In genomic region chr1:1358433-1359201, GRCh38 we compare ENCODE assay signal across 8 cellular contexts. TPM values are rescaled to one million over a fixed set of nuclear protein-coding genes. Genes with fewer than 3 reads are reported as not detected.
A peak's percentile ranks its signal among the peaks of the same experiment; 100 is the strongest.
DNase-seq lines count a peak whose midpoint lies in the region; ATAC-seq, FAIRE-seq and TF ChIP-seq lines count a peak whose summit lies in the region.

A gene with protein sequence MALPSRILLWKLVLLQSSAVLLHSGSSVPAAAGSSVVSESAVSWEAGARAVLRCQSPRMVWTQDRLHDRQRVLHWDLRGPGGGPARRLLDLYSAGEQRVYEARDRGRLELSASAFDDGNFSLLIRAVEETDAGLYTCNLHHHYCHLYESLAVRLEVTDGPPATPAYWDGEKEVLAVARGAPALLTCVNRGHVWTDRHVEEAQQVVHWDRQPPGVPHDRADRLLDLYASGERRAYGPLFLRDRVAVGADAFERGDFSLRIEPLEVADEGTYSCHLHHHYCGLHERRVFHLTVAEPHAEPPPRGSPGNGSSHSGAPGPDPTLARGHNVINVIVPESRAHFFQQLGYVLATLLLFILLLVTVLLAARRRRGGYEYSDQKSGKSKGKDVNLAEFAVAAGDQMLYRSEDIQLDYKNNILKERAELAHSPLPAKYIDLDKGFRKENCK (minus strand): TSS chr1:1358555. CDS start chr1:1358504, 51 bp downstream.

- no peaks in the 10 kb centered on the region for H3K36me3 Mint-ChIP-seq in activated CD8-positive, alpha-beta memory T cell treated with anti-CD3 and anti-CD28 coated beads, Interleukin-2, amount 10 ng/mL, durations not matched to agents 7 days and 5 days
- no peaks in the 10 kb centered on the region for H3K36me3 Mint-ChIP-seq in endodermal cell (ENCODE audit: low read depth)

- FAIRE-seq in H54 (lab: Jason Lieb, UNC), result no peak

- peaks cover 11% of the 10 kb centered on the region for H3K4me1 Mint-ChIP-seq in activated CD8-positive, alpha-beta memory T cell treated with anti-CD3 and anti-CD28 coated beads, Interleukin-2, amount 10 ng/mL, durations not matched to agents 7 days and 5 days
- peaks cover 20% of the 10 kb centered on the region for H3K4me1 Mint-ChIP-seq in endodermal cell

- H3K4me1 ChIP-seq in endodermal cell (ENCODE audit: control insufficient read depth, insufficient read depth, low read length), result peaks cover 3% of the 10 kb centered on the region
- peaks cover 10% of the 10 kb centered on the region for H3K4me1 ChIP-seq in mucosa of descending colon (ENCODE audit: low read depth)
- H3K4me1 ChIP-seq in urinary bladder (ENCODE audit: insufficient read depth), result peaks cover 2% of the 10 kb centered on the region

- TF ChIP-seq POLR2A in H54 (IDR thresholded peaks at IDR 0.05; ENCODE audit: low read depth, low read length), result no peak

- intact Hi-C loops in mucosa of descending colon (cut with DNase I, micrococcal nuclease), result no loop called here

- H3K4me3 ChIP-seq in endodermal cell (ENCODE audit: low read length) (peak within 1 kb of the TSS; percentile 81), mucosa of descending colon (no peak within 1 kb of the TSS), urinary bladder (ENCODE audit: low read depth, low read length) (peak within 1 kb of the TSS; percentile 67)

- DNase-seq in activated CD8-positive, alpha-beta memory T cell treated with anti-CD3 and anti-CD28 coated beads, Interleukin-2, amount 10 ng/mL, durations not matched to agents 7 days and 5 days, result no peak
- no peak for DNase-seq in activated CD8-positive, alpha-beta memory T cell treated with anti-CD3 and anti-CD28 coated beads for 24 hours
- peak; percentile 79 for DNase-seq in endodermal cell
- peak; percentile 61 to 73 (median 70) for DNase-seq in mucosa of descending colon
- DNase-seq in H54 (ENCODE audit: insufficient read length, low spot score), result no peak
- no peak for DNase-seq in NCI-H2171 treated with DMSO at 0.1 percent for 48 hours (lab: John Stamatoyannopoulos, UW)

- H3K36me3 ChIP-seq in endodermal cell (ENCODE audit: control insufficient read depth, insufficient read depth, low read length), result no peaks in the 10 kb centered on the region
- no peaks in the 10 kb centered on the region for H3K36me3 ChIP-seq in mucosa of descending colon (ENCODE audit: low read depth)
- H3K36me3 ChIP-seq in urinary bladder (ENCODE audit: insufficient read depth), result no peaks in the 10 kb centered on the region

- peak within 1 kb of the TSS; percentile 91 for H3K9ac ChIP-seq in endodermal cell (ENCODE audit: extremely low read depth, low read length, poor library complexity, severe bottlenecking)

- H3K27ac Mint-ChIP-seq in activated CD8-positive, alpha-beta memory T cell treated with anti-CD3 and anti-CD28 coated beads, Interleukin-2, amount 10 ng/mL, durations not matched to agents 7 days and 5 days, result peak within 1 kb of the TSS; percentile 26
- H3K27ac Mint-ChIP-seq in endodermal cell, result peak within 1 kb of the TSS; percentile 88

- peaks cover 8% of the 10 kb centered on the region for H3K27me3 Mint-ChIP-seq in activated CD8-positive, alpha-beta memory T cell treated with anti-CD3 and anti-CD28 coated beads, Interleukin-2, amount 10 ng/mL, durations not matched to agents 7 days and 5 days
- peaks cover 14% of the 10 kb centered on the region for H3K27me3 Mint-ChIP-seq in endodermal cell (ENCODE audit: insufficient read depth)

- H3K9me3 Mint-ChIP-seq in activated CD8-positive, alpha-beta memory T cell treated with anti-CD3 and anti-CD28 coated beads, Interleukin-2, amount 10 ng/mL, durations not matched to agents 7 days and 5 days (ENCODE audit: low read depth), result no peaks in the 10 kb centered on the region
- no peaks in the 10 kb centered on the region for H3K9me3 Mint-ChIP-seq in endodermal cell

- H3K27ac ChIP-seq in endodermal cell (ENCODE audit: low read depth, low read length) (peak within 1 kb of the TSS; percentile 94), urinary bladder (ENCODE audit: low read depth) (peak within 1 kb of the TSS; percentile 88)

- H3K27me3 ChIP-seq in endodermal cell (ENCODE audit: control insufficient read depth, insufficient read depth, low read length, poor library complexity, severe bottlenecking), result no peaks in the 10 kb centered on the region

- TF ChIP-seq CTCF in endodermal cell (conservative IDR thresholded peaks at IDR 0.05) (no peak), mucosa of descending colon (IDR thresholded peaks at IDR 0.05) (no peak)

- H3K9me3 ChIP-seq in endodermal cell (ENCODE audit: control insufficient read depth, low read length), result no peaks in the 10 kb centered on the region
- H3K9me3 ChIP-seq in mucosa of descending colon, result no peaks in the 10 kb centered on the region

- CTCF ChIA-PET in activated CD8-positive, alpha-beta memory T cell treated with anti-CD3 and anti-CD28 coated beads, Interleukin-2, amount 10 ng/mL, durations not matched to agents 7 days and 5 days (lab: Charles Lee), result interaction anchor here (1.2 to 1.7 kb wide), 3 partner anchors 13 to 16 kb away, joined by 3 to 7 read pairs (median 5); partner anchors contain the start of gene AURKAIP1

- WGBS in endodermal cell (ENCODE audit: insufficient coverage in 1 of 2, insufficient read length in 1 of 2), 2 experiments, result 44 to 53% methylated on average over 3 to 27 of the region's 27 CpGs
- 13% methylated on average over 27 of the region's 27 CpGs for WGBS in urinary bladder

- no peak for ATAC-seq in activated CD8-positive, alpha-beta memory T cell treated with anti-CD3 and anti-CD28 coated beads, Interleukin-2, amount 10 ng/mL, durations not matched to agents 7 days and 5 days
- ATAC-seq in mucosa of descending colon (peak; percentile 39), GM19023 (IDR thresholded peaks at IDR 0.05; ENCODE audit: unreplicated experiment) (no peak)

- H3K4me3 Mint-ChIP-seq in activated CD8-positive, alpha-beta memory T cell treated with anti-CD3 and anti-CD28 coated beads, Interleukin-2, amount 10 ng/mL, durations not matched to agents 7 days and 5 days, result no peak within 1 kb of the TSS
- peak within 1 kb of the TSS; percentile 54 for H3K4me3 Mint-ChIP-seq in endodermal cell

RNA-seq across cellular contexts. Expression of the gene that starts here (rescaled TPM):
- total RNA-seq in activated CD8-positive, alpha-beta memory T cell treated with anti-CD3 and anti-CD28 coated beads, Interleukin-2, amount 10 ng/mL, durations not matched to agents 7 days and 5 days, result under 1 TPM in 1 of 2 experiments, not detected in 1; 0.61 TPM
- 10 to 100 TPM; 28.3 to 29.2 TPM for total RNA-seq in endodermal cell
- 144 TPM for polyA plus RNA-seq in endodermal cell (2013, experiment 1 of 2)
- 128 TPM for polyA plus RNA-seq in endodermal cell (2013, experiment 2 of 2)
- 10 to 100 TPM in 2 of 3 donors, 1 to 10 TPM in 1; 6.8 to 62.1 (median 20.8) TPM for total RNA-seq in mucosa of descending colon
- total RNA-seq in urinary bladder, result 62.7 TPM
- polyA plus RNA-seq in urinary bladder, result 159 TPM

Comparison
In these comparisons a context has a peak if more than half of its experiments do, and no peak if none do; other contexts are left out.
1. RNA of the gene that starts here (total RNA-seq): 62.7 TPM in urinary bladder (single experiment), 28.3 to 29.2 TPM in endodermal cell and 6.8 to 62.1 TPM in mucosa of descending colon; 0.61 TPM in activated CD8-positive, alpha-beta memory T cell treated with anti-CD3 and anti-CD28 coated beads, Interleukin-2, amount 10 ng/mL, durations not matched to agents 7 days and 5 days; every median in the first group is over 4 times any median in the second.
2. DNase-seq: peak in endodermal cell (single experiment) and mucosa of descending colon (3 of 3); none in activated CD8-positive, alpha-beta memory T cell treated with anti-CD3 and anti-CD28 coated beads, Interleukin-2, amount 10 ng/mL, durations not matched to agents 7 days and 5 days (single experiment), activated CD8-positive, alpha-beta memory T cell treated with anti-CD3 and anti-CD28 coated beads for 24 hours (single experiment), H54 (single experiment) and NCI-H2171 treated with DMSO at 0.1 percent for 48 hours (single experiment).